ENCODE assay signal across 1 cellular context in the genomic region with DNA sequence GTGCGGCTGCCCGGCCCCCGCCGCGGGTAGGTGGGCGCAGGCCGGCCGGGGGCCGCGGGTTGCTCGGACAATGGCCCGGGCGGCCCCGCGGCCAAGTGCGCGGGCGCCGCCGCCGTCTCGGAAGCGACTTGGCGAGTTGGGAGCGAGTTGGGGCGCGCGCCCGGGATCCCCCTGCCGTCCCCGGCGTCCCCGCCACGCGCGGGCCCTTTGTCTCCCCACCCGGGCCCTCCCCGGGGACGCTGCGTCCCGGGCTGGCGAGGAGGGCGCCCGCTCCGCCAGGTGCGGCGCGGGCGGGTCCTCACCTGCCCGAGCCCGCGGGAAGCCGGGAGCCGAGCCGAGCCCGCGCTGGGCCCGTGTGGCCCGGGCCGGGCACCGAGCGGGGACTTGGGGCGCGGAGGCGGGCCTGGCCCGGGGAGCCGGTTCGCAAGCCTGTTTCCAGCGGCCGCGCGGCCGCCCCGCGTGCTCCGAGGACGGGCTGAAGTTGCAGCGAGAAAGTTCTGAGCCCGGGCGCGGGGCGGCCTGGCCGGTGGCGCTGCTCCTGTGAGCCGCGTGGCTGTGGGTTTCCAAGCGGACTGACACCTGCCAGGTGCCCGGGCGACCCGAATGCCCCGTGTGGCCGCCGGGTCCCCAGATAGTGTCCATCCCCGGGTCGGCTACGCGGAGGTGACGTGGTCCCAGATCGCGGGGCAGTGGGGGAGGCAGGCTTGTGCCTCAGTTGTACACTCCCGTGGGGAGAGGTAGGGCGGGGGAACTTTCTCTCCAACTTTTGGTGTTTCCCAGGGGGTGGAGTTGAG.
TF ChIP-seq lines count a peak whose summit lies in the region.

No MANE protein-coding gene starts in this region.

TF ChIP-seq in IMR-90, 13 proteins besides CTCF, POLR2A, EP300 and RAD21:
- TF ChIP-seq USF2 (IDR thresholded peaks at IDR 0.05; ENCODE audit: low read depth, low read length): no peak
- TF ChIP-seq CHD1 (IDR thresholded peaks at IDR 0.05; ENCODE audit: low read depth, low read length): no peak
- TF ChIP-seq NFE2L2 (IDR thresholded peaks at IDR 0.05; ENCODE audit: low read depth, low read length): no peak
- no peak for TF ChIP-seq CEBPB (IDR thresholded peaks at IDR 0.05; ENCODE audit: low read depth, low read length)
- no peak for TF ChIP-seq MXI1 (IDR thresholded peaks at IDR 0.05; ENCODE audit: borderline replicate concordance, low read depth, low read length)
- no peak for TF ChIP-seq FOS (IDR thresholded peaks at IDR 0.05; ENCODE audit: low read depth, low read length)
- no peak for TF ChIP-seq RCOR1 (IDR thresholded peaks at IDR 0.05; ENCODE audit: insufficient replicate concordance, low read length)
- TF ChIP-seq MAZ (IDR thresholded peaks at IDR 0.05; ENCODE audit: borderline replicate concordance, low read depth, low read length): no peak
- TF ChIP-seq RFX5 (IDR thresholded peaks at IDR 0.05; ENCODE audit: low read depth, low read length): no peak
- no peak for TF ChIP-seq BHLHE40 (IDR thresholded peaks at IDR 0.05; ENCODE audit: low read depth, low read length)
- TF ChIP-seq, protein P1, sequence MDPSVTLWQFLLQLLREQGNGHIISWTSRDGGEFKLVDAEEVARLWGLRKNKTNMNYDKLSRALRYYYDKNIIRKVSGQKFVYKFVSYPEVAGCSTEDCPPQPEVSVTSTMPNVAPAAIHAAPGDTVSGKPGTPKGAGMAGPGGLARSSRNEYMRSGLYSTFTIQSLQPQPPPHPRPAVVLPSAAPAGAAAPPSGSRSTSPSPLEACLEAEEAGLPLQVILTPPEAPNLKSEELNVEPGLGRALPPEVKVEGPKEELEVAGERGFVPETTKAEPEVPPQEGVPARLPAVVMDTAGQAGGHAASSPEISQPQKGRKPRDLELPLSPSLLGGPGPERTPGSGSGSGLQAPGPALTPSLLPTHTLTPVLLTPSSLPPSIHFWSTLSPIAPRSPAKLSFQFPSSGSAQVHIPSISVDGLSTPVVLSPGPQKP (IDR thresholded peaks at IDR 0.05; ENCODE audit: borderline replicate concordance, low read depth, low read length): no peak
- TF ChIP-seq MAFK (IDR thresholded peaks at IDR 0.05; ENCODE audit: low read depth, low read length): no peak
- TF ChIP-seq SMC3 (IDR thresholded peaks at IDR 0.05; ENCODE audit: low read depth, low read length): no peak
